In genomic region chr22:42939941-42940653, GRCh38 we compare ENCODE assay signal across 1 cellular context.
TF ChIP-seq lines count a peak whose summit lies in the region.

No MANE protein-coding gene starts in this region.

TF ChIP-seq in HepG2, 621 proteins besides CTCF, POLR2A, EP300 and RAD21 (continued from another document and continues in another):
- no peak for TF ChIP-seq ZBTB33 (CRISPR knock-in tag; IDR thresholded peaks at IDR 0.05)
- TF ChIP-seq NR2F6 (IDR thresholded peaks at IDR 0.05): peak; percentile 81
- TF ChIP-seq NR2F6 (CRISPR knock-in tag; IDR thresholded peaks at IDR 0.05): peak; percentile 92
- peak; percentile 67; the same call in 1 of the 2 replicates for TF ChIP-seq ERF (CRISPR knock-in tag; IDR thresholded peaks at IDR 0.05)
- no peak for TF ChIP-seq ZNF552 (CRISPR knock-in tag; IDR thresholded peaks at IDR 0.05; ENCODE audit: borderline replicate concordance)
- TF ChIP-seq YEATS4 (CRISPR knock-in tag; IDR thresholded peaks at IDR 0.05; ENCODE audit: borderline replicate concordance): no peak
- TF ChIP-seq ZEB1 (IDR thresholded peaks at IDR 0.05; ENCODE audit: insufficient replicate concordance, low read depth): peak; percentile 41
- TF ChIP-seq KLF11 (CRISPR knock-in tag; IDR thresholded peaks at IDR 0.05): no peak
- no peak for TF ChIP-seq CERS6 (CRISPR knock-in tag; IDR thresholded peaks at IDR 0.05)
- no peak for TF ChIP-seq NPAS2 (CRISPR knock-in tag; IDR thresholded peaks at IDR 0.05; ENCODE audit: borderline replicate concordance)
- peak; percentile 44; the same call in 1 of the 2 replicates for TF ChIP-seq IRF2 (CRISPR knock-in tag; IDR thresholded peaks at IDR 0.05)
- TF ChIP-seq RELA (CRISPR knock-in tag; IDR thresholded peaks at IDR 0.05): no peak
- no peak for TF ChIP-seq ESRRA (CRISPR knock-in tag; IDR thresholded peaks at IDR 0.05; ENCODE audit: low read depth)
- TF ChIP-seq, protein P1, sequence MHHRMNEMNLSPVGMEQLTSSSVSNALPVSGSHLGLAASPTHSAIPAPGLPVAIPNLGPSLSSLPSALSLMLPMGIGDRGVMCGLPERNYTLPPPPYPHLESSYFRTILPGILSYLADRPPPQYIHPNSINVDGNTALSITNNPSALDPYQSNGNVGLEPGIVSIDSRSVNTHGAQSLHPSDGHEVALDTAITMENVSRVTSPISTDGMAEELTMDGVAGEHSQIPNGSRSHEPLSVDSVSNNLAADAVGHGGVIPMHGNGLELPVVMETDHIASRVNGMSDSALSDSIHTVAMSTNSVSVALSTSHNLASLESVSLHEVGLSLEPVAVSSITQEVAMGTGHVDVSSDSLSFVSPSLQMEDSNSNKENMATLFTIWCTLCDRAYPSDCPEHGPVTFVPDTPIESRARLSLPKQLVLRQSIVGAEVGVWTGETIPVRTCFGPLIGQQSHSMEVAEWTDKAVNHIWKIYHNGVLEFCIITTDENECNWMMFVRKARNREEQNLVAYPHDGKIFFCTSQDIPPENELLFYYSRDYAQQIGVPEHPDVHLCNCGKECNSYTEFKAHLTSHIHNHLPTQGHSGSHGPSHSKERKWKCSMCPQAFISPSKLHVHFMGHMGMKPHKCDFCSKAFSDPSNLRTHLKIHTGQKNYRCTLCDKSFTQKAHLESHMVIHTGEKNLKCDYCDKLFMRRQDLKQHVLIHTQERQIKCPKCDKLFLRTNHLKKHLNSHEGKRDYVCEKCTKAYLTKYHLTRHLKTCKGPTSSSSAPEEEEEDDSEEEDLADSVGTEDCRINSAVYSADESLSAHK (CRISPR knock-in tag; IDR thresholded peaks at IDR 0.05; ENCODE audit: borderline replicate concordance): no peak
- no peak for TF ChIP-seq ZNF460 (CRISPR knock-in tag; IDR thresholded peaks at IDR 0.05; ENCODE audit: borderline replicate concordance)
- no peak for TF ChIP-seq ZNF17 (CRISPR knock-in tag; IDR thresholded peaks at IDR 0.05)
- peak; percentile 31 for TF ChIP-seq TEAD3 (CRISPR knock-in tag; optimal IDR thresholded peaks at IDR 0.05; ENCODE audit: borderline replicate concordance)
- TF ChIP-seq ZNF501 (CRISPR knock-in tag; IDR thresholded peaks at IDR 0.05): no peak
- TF ChIP-seq YY1 (IDR thresholded peaks at IDR 0.05; ENCODE audit: insufficient read depth, insufficient replicate concordance, low read depth, low read length): no peak
- no peak for TF ChIP-seq BCLAF1 (IDR thresholded peaks at IDR 0.05)
- TF ChIP-seq ZNF143 (CRISPR knock-in tag; IDR thresholded peaks at IDR 0.05): no peak
- TF ChIP-seq ARID2 (CRISPR knock-in tag; IDR thresholded peaks at IDR 0.05; ENCODE audit: borderline replicate concordance): no peak
- TF ChIP-seq, protein P2, sequence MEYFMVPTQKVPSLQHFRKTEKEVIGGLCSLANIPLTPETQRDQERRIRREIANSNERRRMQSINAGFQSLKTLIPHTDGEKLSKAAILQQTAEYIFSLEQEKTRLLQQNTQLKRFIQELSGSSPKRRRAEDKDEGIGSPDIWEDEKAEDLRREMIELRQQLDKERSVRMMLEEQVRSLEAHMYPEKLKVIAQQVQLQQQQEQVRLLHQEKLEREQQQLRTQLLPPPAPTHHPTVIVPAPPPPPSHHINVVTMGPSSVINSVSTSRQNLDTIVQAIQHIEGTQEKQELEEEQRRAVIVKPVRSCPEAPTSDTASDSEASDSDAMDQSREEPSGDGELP (IDR thresholded peaks at IDR 0.05; ENCODE audit: borderline replicate concordance, low read depth): no peak
- 0 out of 2 replicates have a peak, but pooled peaks have one; percentile 56 for TF ChIP-seq HOMEZ (CRISPR knock-in tag; IDR thresholded peaks at IDR 0.05; ENCODE audit: low read depth)
- TF ChIP-seq JUND (CRISPR knock-in tag; IDR thresholded peaks at IDR 0.05): peak; percentile 78; the same call in 1 of the 2 replicates
- TF ChIP-seq ARNTL (CRISPR knock-in tag; IDR thresholded peaks at IDR 0.05): peak; percentile 28; the same call in 1 of the 2 replicates
- no peak for TF ChIP-seq ZNF772 (CRISPR knock-in tag; IDR thresholded peaks at IDR 0.05)
- TF ChIP-seq KDM3A (CRISPR knock-in tag; IDR thresholded peaks at IDR 0.05; ENCODE audit: low read depth): no peak
- TF ChIP-seq PLRG1 (conservative IDR thresholded peaks at IDR 0.05): no peak
- no peak for TF ChIP-seq ZBTB2 (CRISPR knock-in tag; IDR thresholded peaks at IDR 0.05; ENCODE audit: low read depth)
- peak; percentile 70; the same call in 1 of the 2 replicates for TF ChIP-seq NR2F2 (IDR thresholded peaks at IDR 0.05; ENCODE audit: borderline replicate concordance, low read depth)
- TF ChIP-seq HMG20B (CRISPR knock-in tag; conservative IDR thresholded peaks at IDR 0.05): no peak
- peak; percentile 64; the same call in 1 of the 2 replicates for TF ChIP-seq NFKBIZ (CRISPR knock-in tag; IDR thresholded peaks at IDR 0.05)
- no peak for TF ChIP-seq ZNF572 (CRISPR knock-in tag; IDR thresholded peaks at IDR 0.05)
- TF ChIP-seq ZNF576 (CRISPR knock-in tag; IDR thresholded peaks at IDR 0.05): no peak
- TF ChIP-seq, protein P3, sequence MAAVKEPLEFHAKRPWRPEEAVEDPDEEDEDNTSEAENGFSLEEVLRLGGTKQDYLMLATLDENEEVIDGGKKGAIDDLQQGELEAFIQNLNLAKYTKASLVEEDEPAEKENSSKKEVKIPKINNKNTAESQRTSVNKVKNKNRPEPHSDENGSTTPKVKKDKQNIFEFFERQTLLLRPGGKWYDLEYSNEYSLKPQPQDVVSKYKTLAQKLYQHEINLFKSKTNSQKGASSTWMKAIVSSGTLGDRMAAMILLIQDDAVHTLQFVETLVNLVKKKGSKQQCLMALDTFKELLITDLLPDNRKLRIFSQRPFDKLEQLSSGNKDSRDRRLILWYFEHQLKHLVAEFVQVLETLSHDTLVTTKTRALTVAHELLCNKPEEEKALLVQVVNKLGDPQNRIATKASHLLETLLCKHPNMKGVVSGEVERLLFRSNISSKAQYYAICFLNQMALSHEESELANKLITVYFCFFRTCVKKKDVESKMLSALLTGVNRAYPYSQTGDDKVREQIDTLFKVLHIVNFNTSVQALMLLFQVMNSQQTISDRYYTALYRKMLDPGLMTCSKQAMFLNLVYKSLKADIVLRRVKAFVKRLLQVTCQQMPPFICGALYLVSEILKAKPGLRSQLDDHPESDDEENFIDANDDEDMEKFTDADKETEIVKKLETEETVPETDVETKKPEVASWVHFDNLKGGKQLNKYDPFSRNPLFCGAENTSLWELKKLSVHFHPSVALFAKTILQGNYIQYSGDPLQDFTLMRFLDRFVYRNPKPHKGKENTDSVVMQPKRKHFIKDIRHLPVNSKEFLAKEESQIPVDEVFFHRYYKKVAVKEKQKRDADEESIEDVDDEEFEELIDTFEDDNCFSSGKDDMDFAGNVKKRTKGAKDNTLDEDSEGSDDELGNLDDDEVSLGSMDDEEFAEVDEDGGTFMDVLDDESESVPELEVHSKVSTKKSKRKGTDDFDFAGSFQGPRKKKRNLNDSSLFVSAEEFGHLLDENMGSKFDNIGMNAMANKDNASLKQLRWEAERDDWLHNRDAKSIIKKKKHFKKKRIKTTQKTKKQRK (IDR thresholded peaks at IDR 0.05; ENCODE audit: low read length): no peak
- peak; percentile 72; the same call in 1 of the 2 replicates for TF ChIP-seq ZNF792 (CRISPR knock-in tag; IDR thresholded peaks at IDR 0.05)
- no peak for TF ChIP-seq SP140L (CRISPR knock-in tag; IDR thresholded peaks at IDR 0.05; ENCODE audit: borderline replicate concordance)
- TF ChIP-seq NFAT5 (CRISPR knock-in tag; IDR thresholded peaks at IDR 0.05): no peak
- TF ChIP-seq KDM1A (CRISPR knock-in tag; IDR thresholded peaks at IDR 0.05): no peak
